8 cellular contexts compared by ENCODE assay signal in the genomic region with DNA sequence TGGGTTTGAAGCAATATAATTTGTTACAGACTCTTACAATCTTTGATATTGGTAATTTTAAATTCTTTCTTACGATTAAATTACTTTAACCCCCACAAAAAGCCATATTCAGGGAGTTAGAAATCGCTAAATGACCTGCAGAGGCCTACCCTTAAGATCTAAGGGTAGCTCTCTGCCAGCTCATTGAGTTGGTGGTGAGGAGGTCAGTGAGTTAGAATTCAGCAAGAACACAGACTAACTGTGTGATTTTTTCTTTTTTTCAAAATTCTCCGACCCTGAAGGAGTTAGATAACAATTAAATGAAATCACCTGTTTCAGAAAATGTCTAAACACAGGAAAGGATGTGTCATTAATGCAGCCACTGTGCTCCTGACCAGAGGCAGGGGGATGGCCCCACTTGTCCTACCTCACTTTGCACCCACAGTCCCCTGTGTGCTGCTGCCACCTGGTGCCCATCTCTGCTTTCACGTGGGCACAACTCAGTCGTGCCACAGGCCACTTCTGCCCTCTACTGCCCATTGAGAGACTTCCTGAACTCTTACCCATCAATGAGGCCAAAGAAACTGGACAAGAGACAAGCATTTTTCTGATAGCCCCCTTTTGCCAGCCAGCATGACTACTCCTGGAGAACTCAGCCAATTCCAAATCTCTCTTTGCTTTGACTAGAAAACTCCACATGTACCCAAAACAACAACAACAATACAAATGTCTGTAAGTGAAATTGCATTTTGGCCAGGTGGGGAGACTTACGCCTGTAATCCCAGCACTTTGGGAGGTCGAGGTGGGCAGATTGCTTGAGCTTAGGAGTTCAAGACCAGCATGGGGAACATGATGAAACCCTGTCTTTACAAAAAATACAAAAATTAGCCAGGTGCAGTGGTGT. TPM values are rescaled to one million over a fixed set of nuclear protein-coding genes. Genes with fewer than 3 reads are reported as not detected.
DNase-seq lines count a peak whose midpoint lies in the region; ATAC-seq and TF ChIP-seq lines count a peak whose summit lies in the region.

No MANE protein-coding gene starts in this region.

- H3K27me3 ChIP-seq in lung (ENCODE audit: control insufficient read depth, insufficient read depth): no peaks in the 10 kb centered on the region

- TF ChIP-seq CTCF in lung (IDR thresholded peaks at IDR 0.05; ENCODE audit: control extremely low read depth, extremely low read depth): peak; percentile 100

- peaks cover 0 to 2% of the 10 kb centered on the region in 2 donors for H3K9me3 ChIP-seq in lung (ENCODE audit: control insufficient read depth in 2 of 2, insufficient read depth in 1 of 2, low read length in 1 of 2)

- H3K4me3 ChIP-seq in lung: no peak overlapping the region

- peak; percentile 79 for ATAC-seq in GM19025 (IDR thresholded peaks at IDR 0.05; ENCODE audit: low read depth, unreplicated experiment)
- peak; percentile 62 for ATAC-seq in HG03469 (IDR thresholded peaks at IDR 0.05; ENCODE audit: unreplicated experiment)
- no peak for ATAC-seq in lung (ENCODE audit: insufficient read depth, low FRiP score)

- DNase-seq in AG20443 (ENCODE audit: low spot score): peak; percentile 87
- DNase-seq in NCI-H69 (lab: John Stamatoyannopoulos, UW): peak; percentile 94
- DNase-seq in activated CD4-positive, alpha-beta T cell treated with anti-CD3 and anti-CD28 coated beads, Interleukin-2, amount 50 U/mL, for 24 hours (ENCODE audit: low read depth in 1 of 2, low spot score in 1 of 2): peak; percentile 53 to 64
- peak; percentile 87 for DNase-seq in dedifferentiated amniotic fluid mesenchymal stem cell (ENCODE audit: extremely low spot score)
- DNase-seq in lung (ENCODE audit: low spot score): peak; percentile 85
- DNase-seq in stimulated activated CD8-positive, alpha-beta memory T cell treated with anti-CD3 and anti-CD28 coated beads, Interleukin-12 subunit alpha, Interleukin-12 subunit beta, amount 100 ng/mL, for 4 hours (ENCODE audit: low read depth): peak; percentile 58

- H3K4me1 ChIP-seq in lung (ENCODE audit: control insufficient read depth in 2 of 2, insufficient read depth in 2 of 2, low read length in 2 of 2): peaks cover 4 to 6% of the 10 kb centered on the region in 2 donors

- H3K36me3 ChIP-seq in lung (ENCODE audit: control insufficient read depth in 2 of 2, insufficient read depth in 2 of 2, low read length in 2 of 2): no peaks in the 10 kb centered on the region

- no peak overlapping the region for H3K27ac ChIP-seq in lung (ENCODE audit: low read depth in 1 of 2, low read length in 1 of 2)

- 44 to 55% methylated on average over 7 of the region's 7 CpGs for WGBS in lung, 2 donors

RNA-seq across cellular contexts. Expression of a gene that starts 8.4 kb away (rescaled TPM):
- 10 to 100 TPM; 13.6 to 29.5 TPM for total RNA-seq in lung
- 10 to 100 TPM in 1 of 2 donors, 1 to 10 TPM in 1; 9.4 to 12.5 TPM for polyA plus RNA-seq in lung

RNA-seq across cellular contexts. Expression of a gene that starts 29.1 kb away (rescaled TPM):
- total RNA-seq in lung: under 1 TPM; 0.23 to 0.46 TPM
- under 1 TPM; 0.13 to 0.22 TPM for polyA plus RNA-seq in lung

RNA-seq across cellular contexts. Expression of a gene that starts 33.8 kb away (rescaled TPM):
- total RNA-seq in lung: 100 to 1,000 TPM; 483 to 738 TPM
- 100 to 1,000 TPM; 760 to 788 TPM for polyA plus RNA-seq in lung

RNA-seq across cellular contexts. Expression of a gene that starts 53.9 kb away (rescaled TPM):
- total RNA-seq in lung: 1 to 10 TPM; 1.8 to 4.9 TPM
- polyA plus RNA-seq in lung: 1 to 10 TPM; 1.4 to 2.2 TPM
